ENCODE assay signal across 33 cellular contexts in the genomic region with DNA sequence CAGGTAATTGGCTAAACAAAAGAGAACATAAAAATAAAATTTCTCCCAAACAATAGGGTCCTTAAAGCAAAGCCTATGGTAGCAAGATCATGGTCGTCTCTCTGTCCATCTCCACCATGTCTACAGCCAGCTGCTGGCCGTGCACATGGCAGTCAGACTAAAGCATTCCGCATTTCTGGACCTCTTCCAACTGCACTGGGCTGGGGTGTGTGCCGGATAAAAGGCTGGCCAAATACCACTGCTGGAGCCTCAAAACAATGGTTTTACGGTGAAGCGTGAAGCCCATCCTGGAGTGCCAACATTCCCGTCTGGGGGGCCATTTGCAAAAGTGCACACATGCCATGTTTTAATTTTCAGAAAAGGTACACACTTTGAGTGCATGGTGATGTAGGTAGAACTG.
"Had no signal": no experiment of that assay in that cellular context is flagged by ENCODE, and none has a peak within 500 bp of the region (broad histone marks: within the 10 kb centered on the region; RNA-seq: fewer than 3 reads in every experiment).

No MANE protein-coding gene starts in this region.

- H3K9me3 Mint-ChIP-seq: activated CD4-positive, alpha-beta T cell treated with anti-CD3 and anti-CD28 coated beads, Interleukin-2, amount 10 ng/mL, durations not matched to agents 24 days and 14 days; activated naive CD4-positive, alpha-beta T cell treated with anti-CD3 and anti-CD28 coated beads, Interleukin-2, amount 50 U/mL, for 24 hours; activated naive CD8-positive, alpha-beta T cell treated with anti-CD3 and anti-CD28 coated beads, Interleukin-2, amount 10 ng/mL, durations not matched to agents 7 days and 5 days; activated T-cell treated with anti-CD3 and anti-CD28 coated beads, Interleukin-2, amount 50 U/mL, for 24 hours; activated T-helper 2 cell treated with anti-CD3 and anti-CD28 coated beads, Interferon-gamma antibody, Interleukin-2, Interleukin-4, amounts not matched to agents 10 μg/mL and 5 μg/mL and 100 μg/mL, durations not matched to agents 14 hours and 24 hours and 36 hours had no signal

- H3K4me1 ChIP-seq: body of pancreas, breast epithelium, SJCRH30 had no signal

- H3K27me3 Mint-ChIP-seq: activated CD4-positive, alpha-beta T cell treated with anti-CD3 and anti-CD28 coated beads, Interleukin-2, amount 10 ng/mL, durations not matched to agents 24 days and 14 days; activated naive CD4-positive, alpha-beta T cell treated with anti-CD3 and anti-CD28 coated beads, Interleukin-2, amount 50 U/mL, for 24 hours; activated naive CD8-positive, alpha-beta T cell treated with anti-CD3 and anti-CD28 coated beads, Interleukin-2, amount 10 ng/mL, durations not matched to agents 7 days and 5 days; activated T-cell treated with anti-CD3 and anti-CD28 coated beads, Interleukin-2, amount 50 U/mL, for 24 hours had no signal

- H3K36me3 Mint-ChIP-seq: activated naive CD4-positive, alpha-beta T cell treated with anti-CD3 and anti-CD28 coated beads, Interleukin-2, amount 50 U/mL, for 24 hours; activated naive CD8-positive, alpha-beta T cell treated with anti-CD3 and anti-CD28 coated beads, Interleukin-2, amount 10 ng/mL, durations not matched to agents 7 days and 5 days had no signal

- H3K4me1 Mint-ChIP-seq: activated CD4-positive, alpha-beta T cell treated with anti-CD3 and anti-CD28 coated beads, Interleukin-2, amount 10 ng/mL, durations not matched to agents 24 days and 14 days; activated naive CD4-positive, alpha-beta T cell treated with anti-CD3 and anti-CD28 coated beads, Interleukin-2, amount 50 U/mL, for 24 hours; activated naive CD8-positive, alpha-beta T cell treated with anti-CD3 and anti-CD28 coated beads, Interleukin-2, amount 10 ng/mL, durations not matched to agents 7 days and 5 days had no signal

- DNase-seq: activated CD4-positive, alpha-beta T cell treated with anti-CD3 and anti-CD28 coated beads, Interleukin-2, amount 10 ng/mL, durations not matched to agents 24 days and 14 days; activated CD4-positive, alpha-beta T cell treated with anti-CD3 and anti-CD28 coated beads, Interleukin-2, amount 50 U/mL, for 4 hours; activated CD4-positive, CD25-positive, alpha-beta regulatory T cell; activated CD8-positive, alpha-beta T cell treated with anti-CD3 and anti-CD28 coated beads, Interleukin-2, amount 10 ng/mL, durations not matched to agents 7 days and 5 days; activated gamma-delta T cell; activated naive CD4-positive, alpha-beta T cell treated with Interleukin-2 at 50 U/mL for 16 hours; activated naive CD8-positive, alpha-beta T cell treated with anti-CD3 and anti-CD28 coated beads, Interleukin-2, amount 10 ng/mL, durations not matched to agents 7 days and 5 days; activated T-cell treated with anti-CD3 and anti-CD28 coated beads, Interleukin-2, amount 50 U/mL, for 24 hours; body of pancreas; cerebellar nuclear complex; Kasumi-1; KG1; MG63; NCI-H1048; NCI-H1105 treated with DMSO at 0.1 percent for 48 hours; NCI-H1436; NCI-H1694; NCI-H1930; NCI-H2081 treated with DMSO at 0.1 percent for 48 hours; NCI-H2171; NCI-H226; NCI-H510A; NCI-H526; NCI-H774; SHP77; T1000; WERI-Rb-1 had no signal

- H3K27me3 ChIP-seq: body of pancreas, breast epithelium, MG63, SJCRH30 had no signal

- H3K27ac Mint-ChIP-seq: activated CD4-positive, alpha-beta T cell treated with anti-CD3 and anti-CD28 coated beads, Interleukin-2, amount 10 ng/mL, durations not matched to agents 24 days and 14 days; activated CD8-positive, alpha-beta T cell treated with anti-CD3 and anti-CD28 coated beads, Interleukin-2, amount 10 ng/mL, durations not matched to agents 7 days and 5 days; activated naive CD4-positive, alpha-beta T cell treated with anti-CD3 and anti-CD28 coated beads, Interleukin-2, amount 50 U/mL, for 24 hours; activated naive CD8-positive, alpha-beta T cell treated with anti-CD3 and anti-CD28 coated beads, Interleukin-2, amount 10 ng/mL, durations not matched to agents 7 days and 5 days; activated T-cell treated with anti-CD3 and anti-CD28 coated beads, Interleukin-2, amount 50 U/mL, for 24 hours; activated T-helper 2 cell treated with anti-CD3 and anti-CD28 coated beads, Interferon-gamma antibody, Interleukin-2, Interleukin-4, amounts not matched to agents 10 μg/mL and 5 μg/mL and 100 μg/mL, durations not matched to agents 14 hours and 24 hours and 36 hours had no signal

- H3K36me3 ChIP-seq: breast epithelium, MG63, SJCRH30, WERI-Rb-1 had no signal

- H3K4me3 ChIP-seq: body of pancreas, breast epithelium, MG63, SJCRH30, SK-N-MC had no signal

- H3K4me3 Mint-ChIP-seq: activated CD4-positive, alpha-beta T cell treated with anti-CD3 and anti-CD28 coated beads, Interleukin-2, amount 10 ng/mL, durations not matched to agents 24 days and 14 days; activated CD8-positive, alpha-beta T cell treated with anti-CD3 and anti-CD28 coated beads, Interleukin-2, amount 10 ng/mL, durations not matched to agents 7 days and 5 days; activated naive CD4-positive, alpha-beta T cell treated with anti-CD3 and anti-CD28 coated beads, Interleukin-2, amount 50 U/mL, for 24 hours; activated naive CD8-positive, alpha-beta T cell treated with anti-CD3 and anti-CD28 coated beads, Interleukin-2, amount 10 ng/mL, durations not matched to agents 7 days and 5 days; activated T-cell treated with anti-CD3 and anti-CD28 coated beads, Interleukin-2, amount 50 U/mL, for 24 hours had no signal

- ATAC-seq: activated CD8-positive, alpha-beta T cell treated with anti-CD3 and anti-CD28 coated beads, Interleukin-2, amount 10 ng/mL, durations not matched to agents 7 days and 5 days; body of pancreas; Panc1 had no signal

- H3K27ac ChIP-seq: body of pancreas, breast epithelium, SJCRH30, SK-N-MC, WERI-Rb-1 had no signal

- H3K9me3 ChIP-seq: body of pancreas, breast epithelium, MG63, SJCRH30 had no signal
